In the genomic region with DNA sequence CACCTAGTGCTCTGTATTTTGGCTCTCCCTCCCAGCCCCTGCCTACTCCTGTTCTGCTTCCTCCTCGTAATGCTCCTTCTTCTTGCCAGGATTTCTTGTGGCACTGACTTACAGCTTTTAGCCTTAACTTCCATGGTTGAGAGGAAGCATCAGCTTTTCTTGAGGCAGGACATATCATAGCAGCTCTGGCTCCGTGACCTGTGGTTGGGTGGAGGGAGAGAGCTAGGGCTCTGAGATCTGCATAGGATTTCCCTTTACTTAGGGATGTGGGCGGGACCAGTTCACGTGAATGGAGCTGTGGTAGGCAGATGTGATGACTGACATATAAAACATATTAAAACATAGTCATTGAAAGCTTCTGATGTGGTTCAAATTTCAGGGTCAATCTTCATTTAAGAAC, we compare ENCODE assay signal across 1 cellular context.
TF ChIP-seq lines count a peak whose summit lies in the region.

No MANE protein-coding gene starts in this region.

TF ChIP-seq in H1, 55 proteins besides CTCF, POLR2A, EP300 and RAD21:
- TF ChIP-seq KDM4A (IDR thresholded peaks at IDR 0.05; ENCODE audit: low read depth, low read length, severe bottlenecking) = no peak
- TF ChIP-seq HDAC2 (IDR thresholded peaks at IDR 0.05; ENCODE audit: borderline replicate concordance in 1 of 2, low read depth in 2 of 2, low read length in 2 of 2) = no peak
- TF ChIP-seq KDM5A (IDR thresholded peaks at IDR 0.05; ENCODE audit: low read length) = no peak
